21 cellular contexts compared by ENCODE assay signal in the genomic region with DNA sequence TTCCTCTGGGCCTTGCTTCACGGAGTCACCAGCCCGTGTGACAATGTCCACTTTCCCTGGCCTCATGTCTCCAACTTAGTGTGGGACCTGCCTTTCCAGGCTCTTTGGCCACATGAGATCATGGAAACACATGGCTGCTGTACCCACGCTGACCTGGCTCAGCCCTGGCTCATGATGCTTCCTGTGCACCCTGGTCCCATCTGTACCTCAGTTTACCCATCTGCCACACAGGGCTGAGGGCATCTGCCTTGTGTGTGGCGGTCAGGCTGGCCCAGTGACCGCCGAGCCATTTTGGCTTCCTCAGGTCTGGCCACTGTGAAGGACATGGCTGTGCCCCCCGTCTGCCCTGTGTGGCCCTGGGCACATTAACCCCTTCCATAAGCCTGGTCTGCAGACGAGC. TPM values are rescaled to one million over a fixed set of nuclear protein-coding genes. Genes with fewer than 3 reads are reported as not detected.
DNase-seq lines count a peak whose midpoint lies in the region; ATAC-seq, FAIRE-seq and TF ChIP-seq lines count a peak whose summit lies in the region.
"Had no signal": no experiment of that assay in that cellular context is flagged by ENCODE, and none has a peak within 500 bp of the region (broad histone marks: within the 10 kb centered on the region; RNA-seq: fewer than 3 reads in every experiment).

No MANE protein-coding gene starts in this region.

- no peaks in the 10 kb centered on the region for H3K9me3 Mint-ChIP-seq in CD8-positive, alpha-beta T cell
- H3K9me3 Mint-ChIP-seq: CD8-positive, alpha-beta memory T cell; H9 had no signal

- H3K36me3 ChIP-seq in CD8-positive, alpha-beta T cell (ENCODE audit: insufficient read depth, low read length) = no peaks in the 10 kb centered on the region
- H3K36me3 ChIP-seq in H1 (ENCODE audit: control insufficient read depth in 2 of 4, insufficient read depth in 4 of 4, low read length in 3 of 4) = no peaks in the 10 kb centered on the region
- no peaks in the 10 kb centered on the region for H3K36me3 ChIP-seq in neuronal stem cell (replicated peaks in 1 of 2; ENCODE audit: control insufficient read depth in 2 of 2, insufficient read depth in 2 of 2, low read length in 2 of 2)

- H2BK5ac ChIP-seq in H1 (ENCODE audit: low read depth, low read length) (no peak overlapping the region), neuronal stem cell (ENCODE audit: low read length) (no peak overlapping the region)

- no peak for TF ChIP-seq EP300 in H1 (IDR thresholded peaks at IDR 0.05; ENCODE audit: borderline replicate concordance in 1 of 2, low read depth in 2 of 2, low read length in 2 of 2)

- H2BK15ac ChIP-seq in H1 (ENCODE audit: low read length) = no peak overlapping the region
- H2BK15ac ChIP-seq in neuronal stem cell (ENCODE audit: low read length) = peak overlapping the region; percentile 78

- H3K4me2 ChIP-seq in H1 (ENCODE audit: insufficient read depth in 1 of 2, low read depth in 2 of 2, low read length in 2 of 2) (no peak overlapping the region), neuronal stem cell (ENCODE audit: insufficient read depth, low read length, poor library complexity, severe bottlenecking) (no peak overlapping the region)
- H3K4me2 ChIP-seq: KMS-11 had no signal

- peaks cover 0 to 2% of the 10 kb centered on the region in 2 experiments for H4K20me1 ChIP-seq in H1 (replicated peaks in 1 of 2; ENCODE audit: control insufficient read depth in 1 of 2, insufficient read depth in 2 of 2, low read length in 2 of 2)

- no peaks in the 10 kb centered on the region for H3K79me1 ChIP-seq in H1 (ENCODE audit: low read depth, low read length)
- H3K79me1 ChIP-seq in neuronal stem cell (ENCODE audit: low read depth, low read length) = peaks cover 3% of the 10 kb centered on the region

- no peak for TF ChIP-seq POLR2A in H1 (IDR thresholded peaks at IDR 0.05; ENCODE audit: control extremely low read depth in 1 of 2, low read depth in 2 of 2, low read length in 2 of 2)

- H2BK20ac ChIP-seq in H1 (ENCODE audit: low read length) = no peak overlapping the region

- H3K4ac ChIP-seq in H1 (replicated peaks; ENCODE audit: insufficient read length, low read depth, low read length) (no peak overlapping the region), neuronal stem cell (ENCODE audit: low read length) (peak overlapping the region; percentile 58)

- H3K9ac ChIP-seq in H1 (replicated peaks in 1 of 4; ENCODE audit: extremely low read depth in 1 of 4, low read depth in 3 of 4, low read length in 3 of 4) (no peak overlapping the region), neuronal stem cell (ENCODE audit: low read depth, low read length, poor library complexity) (peak overlapping the region; percentile 63)
- H3K9ac ChIP-seq: KMS-11 had no signal

- no peak overlapping the region for H3K56ac ChIP-seq in H1 (replicated peaks; ENCODE audit: insufficient read length, low read depth, low read length)

- H3K18ac ChIP-seq in H1 (ENCODE audit: extremely low read depth, low read length) (no peak overlapping the region), neuronal stem cell (ENCODE audit: low read length) (peak overlapping the region; percentile 27)

- no peak for FAIRE-seq in H1 (lab: Jason Lieb, UNC)
- FAIRE-seq: A204.1, GM12878, HTR-8/SVneo had no signal

- H3K79me2 ChIP-seq in H1 (ENCODE audit: control insufficient read depth in 1 of 2, insufficient read depth in 2 of 2, low read length in 2 of 2) = no peaks in the 10 kb centered on the region

- intact Hi-C loops in CD8-positive, alpha-beta T cell (cut with DNase I, micrococcal nuclease) = no loop called here

- H3K27me3 ChIP-seq in CD8-positive, alpha-beta T cell (ENCODE audit: insufficient read depth, low read length) = no peaks in the 10 kb centered on the region
- H3K27me3 ChIP-seq in H1 (replicated peaks in 1 of 4; ENCODE audit: control insufficient read depth in 3 of 4, extremely low read depth in 1 of 4, insufficient read depth in 3 of 4, low read length in 3 of 4) = no peaks in the 10 kb centered on the region
- peaks cover 0 to 32% (median 0%) of the 10 kb centered on the region in 3 experiments for H3K27me3 ChIP-seq in neuronal stem cell (ENCODE audit: control insufficient read depth in 3 of 3, insufficient read depth in 3 of 3, low read depth in 1 of 3, low read length in 3 of 3)

- CTCF ChIA-PET in CD8-positive, alpha-beta T cell (lab: Charles Lee) = no interaction called here
- CTCF ChIA-PET in H1 (lab: Charles Lee; ENCODE audit: partially characterized antibody) = no interaction called here

- no peaks in the 10 kb centered on the region for H3K4me1 Mint-ChIP-seq in CD8-positive, alpha-beta T cell (ENCODE audit: low read depth)
- H3K4me1 Mint-ChIP-seq: CD8-positive, alpha-beta memory T cell had no signal

- H3K4me1 ChIP-seq in CD8-positive, alpha-beta T cell (ENCODE audit: insufficient read depth, low read length) = no peaks in the 10 kb centered on the region
- peaks cover 0 to 4% (median 2%) of the 10 kb centered on the region in 4 experiments; a peak in 2 of 7 replicates for H3K4me1 ChIP-seq in H1 (replicated peaks in 1 of 4; ENCODE audit: control insufficient read depth in 3 of 4, insufficient read depth in 4 of 4, low read length in 3 of 4)
- H3K4me1 ChIP-seq in neuronal stem cell (ENCODE audit: control insufficient read depth in 2 of 2, insufficient read depth in 1 of 2, low read depth in 1 of 2, low read length in 2 of 2) = peaks cover 0 to 10% of the 10 kb centered on the region in 2 donors

- H3K23me2 ChIP-seq in H1 (ENCODE audit: low read depth, low read length) = no peaks in the 10 kb centered on the region

- H4K91ac ChIP-seq in H1 (replicated peaks; ENCODE audit: insufficient read length, low read length) (peak overlapping the region; percentile 15), neuronal stem cell (ENCODE audit: low read depth, low read length, poor library complexity) (no peak overlapping the region)

- no peak overlapping the region for H3K4me3 ChIP-seq in CD8-positive, alpha-beta T cell (ENCODE audit: low read depth, low read length)
- H3K4me3 ChIP-seq in H1 (ENCODE audit: extremely low read depth in 1 of 4, insufficient read depth in 2 of 4, low read depth in 3 of 4, low read length in 4 of 4) = no peak overlapping the region
- H3K4me3 ChIP-seq in neuronal stem cell (ENCODE audit: low read length in 2 of 2) = no peak overlapping the region
- H3K4me3 ChIP-seq: GM12878 had no signal

- H3K27ac Mint-ChIP-seq in CD8-positive, alpha-beta T cell = peak overlapping the region; percentile 49

- H2BK120ac ChIP-seq in H1 (replicated peaks; ENCODE audit: low read depth, low read length) (no peak overlapping the region), neuronal stem cell (ENCODE audit: low read depth, low read length) (no peak overlapping the region)

- H2BK12ac ChIP-seq in H1 (ENCODE audit: low read depth, low read length) = no peak overlapping the region
- H2BK12ac ChIP-seq in neuronal stem cell (ENCODE audit: low read length) = peak overlapping the region; percentile 46

- H2AFZ ChIP-seq in H1 (ENCODE audit: low read length) (no peak overlapping the region), neuronal stem cell (ENCODE audit: low read length) (no peak overlapping the region)

- WGBS in H1 (ENCODE audit: extremely low coverage in 1 of 2, insufficient coverage in 1 of 2, insufficient read length in 1 of 2, insufficient replicate concordance in 2 of 2, low coverage in 1 of 2, low lambda C conversion rate in 2 of 2, missing lambda C conversion rate in 1 of 2), 2 experiments = 89% methylated on average over 8 of the region's 8 CpGs; no CpG with 5 or more reads in 1 of the 2 experiments
- WGBS in neuronal stem cell (ENCODE audit: extremely low coverage in 2 of 2, insufficient read length in 2 of 2, insufficient replicate concordance in 1 of 2), 2 donors = no CpG with 5 or more reads among the region's 8 CpGs

- H4K8ac ChIP-seq in H1 (ENCODE audit: extremely low read depth, insufficient read depth, low read length) (no peak overlapping the region), neuronal stem cell (ENCODE audit: low read depth, low read length) (no peak overlapping the region)

- in situ Hi-C loops in ACHN (cut with HindIII; ENCODE audit: low pct_ligation_motif_present, low pct_unique_long_range_greater_than_20kb, low sequenced_read_pairs) = no loop called here

- H3K27me3 Mint-ChIP-seq in CD8-positive, alpha-beta T cell (ENCODE audit: low read depth) = no peaks in the 10 kb centered on the region

- no peak for DNase-seq in CD8-positive, alpha-beta T cell
- DNase-seq in H1 (ENCODE audit: low read depth in 1 of 2, low spot score in 2 of 2) (no peak), neuronal stem cell (ENCODE audit: low spot score) (no peak), ACHN (no peak)
- no peak for DNase-seq in stimulated activated CD4-positive, alpha-beta T cell treated with anti-CD3 and anti-CD28 coated beads, Interleukin-2, amount 100 ng/mL, for 48 hours
- DNase-seq in activated CD4-positive, alpha-beta T cell treated with anti-CD3 and anti-CD28 coated beads for 1 hour = no peak
- DNase-seq: AML-193; CD8-positive, alpha-beta memory T cell; COR-L47; DMS 273 treated with DMSO at 0.1 percent for 48 hours; DMS53; DND-41; EL; GOT3; H9 had no signal

- no peak overlapping the region for H3K27ac ChIP-seq in CD8-positive, alpha-beta T cell (ENCODE audit: low read depth, low read length)
- H3K27ac ChIP-seq in H1 (ENCODE audit: low read depth, low read length) (no peak overlapping the region), neuronal stem cell (replicated peaks; ENCODE audit: low read length) (no peak overlapping the region)
- H3K27ac ChIP-seq: KMS-11 had no signal

- no peaks in the 10 kb centered on the region for H3K9me3 ChIP-seq in CD8-positive, alpha-beta T cell (ENCODE audit: low read length)
- H3K9me3 ChIP-seq in H1 (ENCODE audit: insufficient read depth in 2 of 2, low read depth in 1 of 2, low read length in 1 of 2) (no peaks in the 10 kb centered on the region), neuronal stem cell (replicated peaks in 1 of 2; ENCODE audit: control insufficient read depth in 2 of 2, insufficient read depth in 1 of 2, low read depth in 1 of 2, low read length in 2 of 2) (no peaks in the 10 kb centered on the region)

- ATAC-seq in CD8-positive, alpha-beta T cell = no peak
- no peak for ATAC-seq in HG03159 (IDR thresholded peaks at IDR 0.05; ENCODE audit: unreplicated experiment)

- TF ChIP-seq CTCF in CD8-positive, alpha-beta T cell (IDR thresholded peaks at IDR 0.05) = no peak
- no peak for TF ChIP-seq CTCF in H1 (IDR thresholded peaks at IDR 0.05; ENCODE audit: control extremely low read depth in 1 of 3, insufficient read depth in 1 of 3, low read depth in 1 of 3, low read length in 3 of 3)

- no peak for TF ChIP-seq RAD21 in H1 (IDR thresholded peaks at IDR 0.05 in 1 of 2, conservative IDR thresholded peaks at IDR 0.05 in 1 of 2; ENCODE audit: low read depth in 2 of 2, low read length in 2 of 2)

- no peak overlapping the region for H3K14ac ChIP-seq in H1 (ENCODE audit: insufficient read length)
- H3K14ac ChIP-seq in neuronal stem cell (ENCODE audit: low read length) = peak overlapping the region; percentile 89

- no peak overlapping the region for H3K23ac ChIP-seq in H1 (ENCODE audit: insufficient read length)
- H3K23ac ChIP-seq in neuronal stem cell (ENCODE audit: low read depth, low read length, poor library complexity) = peak overlapping the region; percentile 68

- no peaks in the 10 kb centered on the region for H3K36me3 Mint-ChIP-seq in CD8-positive, alpha-beta T cell
- H3K36me3 Mint-ChIP-seq: CD8-positive, alpha-beta memory T cell had no signal

- H3K4me3 Mint-ChIP-seq in CD8-positive, alpha-beta T cell = no peak overlapping the region
- H3K4me3 Mint-ChIP-seq: CD8-positive, alpha-beta memory T cell; H9 had no signal

- H2AK5ac ChIP-seq in H1 (ENCODE audit: low read depth, low read length) = no peak overlapping the region
- H2AK5ac ChIP-seq in neuronal stem cell (ENCODE audit: low read depth, low read length) = peak overlapping the region; percentile 91

- H4K5ac ChIP-seq in H1 (ENCODE audit: insufficient read length, low read depth, low read length) = no peak overlapping the region

- POLR2A ChIA-PET in CD8-positive, alpha-beta T cell (lab: Charles Lee) = no interaction called here
- POLR2A ChIA-PET in H1 (lab: Charles Lee; ENCODE audit: partially characterized antibody) = no interaction called here

RNA-seq across cellular contexts. Expression of a gene that starts 32.2 kb away (rescaled TPM):
- not detected for total RNA-seq in CD8-positive, alpha-beta T cell
- not detected in 2 replicates for total RNA-seq in H1 (2021; fragmentation: NEBNext Ultra II Directional; extraction: Animal tissue kit (Norgen Biotek cat#: 25700))
- polyA plus RNA-seq in H1 (2011; rRNA removed) = not detected in 2 replicates
- polyA plus RNA-seq in H1 (2011; cell fraction: cytosol; rRNA removed) = not detected
- polyA plus RNA-seq in H1 (2011; cell fraction: nucleus; rRNA removed) = not detected
- polyA plus RNA-seq in H1 (2012, experiment 1 of 2) = 0.22 TPM in 1 of 4 replicates, not detected in the others
- not detected for polyA plus RNA-seq in H1 (2012, experiment 2 of 2)
- not detected for polyA plus RNA-seq in H1 (2013, experiment 1 of 2)
- polyA plus RNA-seq in H1 (2013, experiment 2 of 2) = not detected
- not detected in 2 replicates for polyA minus RNA-seq in H1 (2011; rRNA and poly(A)+ RNA removed)
- not detected for polyA minus RNA-seq in H1 (2011; cell fraction: cytosol; rRNA and poly(A)+ RNA removed)
- not detected for polyA minus RNA-seq in H1 (2011; cell fraction: nucleus; rRNA and poly(A)+ RNA removed)
- not detected for polyA plus RNA-seq in neuronal stem cell (2013, experiment 1 of 2)
- polyA plus RNA-seq in neuronal stem cell (2013, experiment 2 of 2) = not detected
- total RNA-seq: CD8-positive, alpha-beta memory T cell; G401; GM12878; H9 had no signal
- polyA plus RNA-seq: CD8-positive, alpha-beta memory T cell; GM12878 had no signal

RNA-seq across cellular contexts. Expression of a gene that starts 51.5 kb away (rescaled TPM):
- 10 to 100 TPM; 39.3 to 43.4 TPM for total RNA-seq in CD8-positive, alpha-beta T cell
- total RNA-seq in H1 (2021; fragmentation: NEBNext Ultra II Directional; extraction: Animal tissue kit (Norgen Biotek cat#: 25700)) = 64.0 and 65.6 TPM in 2 replicates
- 18.6 and 44.4 TPM in 2 replicates for polyA plus RNA-seq in H1 (2011; rRNA removed)
- polyA plus RNA-seq in H1 (2011; cell fraction: cytosol; rRNA removed) = 21.0 TPM
- polyA plus RNA-seq in H1 (2011; cell fraction: nucleus; rRNA removed) = 143 TPM
- polyA plus RNA-seq in H1 (2012, experiment 1 of 2) = 17.5 to 48.9 TPM (median 42.8 TPM) in 4 replicates
- polyA plus RNA-seq in H1 (2012, experiment 2 of 2) = 14.6 TPM
- 55.6 TPM for polyA plus RNA-seq in H1 (2013, experiment 1 of 2)
- 52.7 TPM for polyA plus RNA-seq in H1 (2013, experiment 2 of 2)
- 8.0 and 13.3 TPM in 2 replicates for polyA minus RNA-seq in H1 (2011; rRNA and poly(A)+ RNA removed)
- 22.4 TPM for polyA minus RNA-seq in H1 (2011; cell fraction: cytosol; rRNA and poly(A)+ RNA removed)
- 26.6 TPM for polyA minus RNA-seq in H1 (2011; cell fraction: nucleus; rRNA and poly(A)+ RNA removed)
- 44.3 TPM for polyA plus RNA-seq in neuronal stem cell (2013, experiment 1 of 2)
- 42.8 TPM for polyA plus RNA-seq in neuronal stem cell (2013, experiment 2 of 2)
